10 cellular contexts compared by ENCODE assay signal in the genomic region with DNA sequence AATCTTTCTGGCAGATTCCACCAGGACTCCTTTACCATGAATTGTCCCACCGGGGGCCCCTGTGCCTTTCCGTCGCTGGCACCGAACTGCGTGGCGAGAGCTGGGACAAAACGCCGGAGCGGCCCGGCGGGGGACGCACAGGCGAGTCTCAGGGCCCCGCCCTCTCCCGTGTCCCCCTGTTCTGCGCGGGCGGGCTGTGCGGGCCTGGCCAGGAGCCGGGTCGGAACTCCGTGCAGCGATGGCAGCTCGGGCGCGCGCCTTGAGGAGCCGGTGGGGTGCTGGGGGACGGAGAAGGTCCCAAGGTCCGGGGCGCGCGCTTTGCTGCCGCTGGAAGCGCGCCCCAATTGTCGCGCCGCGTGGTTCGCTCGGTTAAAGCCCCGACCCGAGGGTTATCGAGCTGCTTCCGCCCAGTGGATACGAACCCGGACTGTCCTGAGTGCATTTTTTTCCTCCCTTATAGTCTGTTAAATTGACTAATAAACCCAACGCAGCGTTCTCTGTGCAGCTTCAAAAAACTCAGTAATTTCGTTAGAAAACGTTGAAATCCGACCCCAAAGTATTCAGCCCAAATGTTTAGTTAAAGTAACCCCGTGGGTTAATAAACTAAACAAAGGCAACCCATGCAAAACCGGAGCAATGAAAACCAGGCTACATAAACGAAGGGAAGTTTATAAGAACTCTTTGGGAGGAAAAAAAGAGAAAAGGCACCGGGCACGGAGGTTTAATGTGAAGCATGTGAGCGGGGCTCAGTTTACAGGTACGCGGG.
A peak's percentile ranks its signal among the peaks of the same experiment; 100 is the strongest.
DNase-seq lines count a peak whose midpoint lies in the region; ATAC-seq, FAIRE-seq and TF ChIP-seq lines count a peak whose summit lies in the region.
"Had no signal": no experiment of that assay in that cellular context is flagged by ENCODE, and none has a peak within 500 bp of the region (broad histone marks: within the 10 kb centered on the region; RNA-seq: fewer than 3 reads in every experiment).

No MANE protein-coding gene starts in this region.

- H3K9me3 ChIP-seq in neuronal stem cell (replicated peaks in 1 of 2; ENCODE audit: control insufficient read depth in 2 of 2, insufficient read depth in 1 of 2, low read depth in 1 of 2, low read length in 2 of 2): peaks cover 0 to 2% of the 10 kb centered on the region in 2 donors
- H3K9me3 ChIP-seq in HepG2 (ENCODE audit: low read length): no peaks in the 10 kb centered on the region

- 0 out of 2 replicates have a peak overlapping the region, but pooled peaks have one; percentile 6 for H3K4me3 ChIP-seq in HFF-Myc (replicated peaks; ENCODE audit: low read depth, low read length)
- H3K4me3 ChIP-seq in neuronal stem cell (ENCODE audit: low read length in 2 of 2): no peak overlapping the region
- no peak overlapping the region for H3K4me3 ChIP-seq in HepG2 (replicated peaks in 1 of 3; ENCODE audit: insufficient read depth in 1 of 3, low read depth in 2 of 3, low read length in 3 of 3)

- no peak overlapping the region for H4K8ac ChIP-seq in neuronal stem cell (ENCODE audit: low read depth, low read length)

- H3K27ac Mint-ChIP-seq in endothelial cell (ENCODE audit: unreplicated experiment): no peak overlapping the region

- peak overlapping the region; percentile 15 for H3K14ac ChIP-seq in neuronal stem cell (ENCODE audit: low read length)

- no peak overlapping the region for H2BK12ac ChIP-seq in neuronal stem cell (ENCODE audit: low read length)

- no peaks in the 10 kb centered on the region for H3K79me1 ChIP-seq in neuronal stem cell (ENCODE audit: low read depth, low read length)

- H2BK15ac ChIP-seq in neuronal stem cell (ENCODE audit: low read length): no peak overlapping the region

- TF ChIP-seq POLR2A in HepG2 (IDR thresholded peaks at IDR 0.05; ENCODE audit: insufficient read depth in 1 of 2, low read depth in 2 of 2, low read length in 2 of 2): no peak

- FAIRE-seq in HepG2 (lab: Jason Lieb, UNC): no peak

- no peak overlapping the region for H3K9ac ChIP-seq in neuronal stem cell (ENCODE audit: low read depth, low read length, poor library complexity)
- no peak overlapping the region for H3K9ac ChIP-seq in HepG2 (ENCODE audit: insufficient read depth, low read depth, low read length)

- H2AK5ac ChIP-seq in neuronal stem cell (ENCODE audit: low read depth, low read length): peak overlapping the region; percentile 41

- peak overlapping the region; percentile 54 for H3K4me3 Mint-ChIP-seq in endothelial cell (ENCODE audit: unreplicated experiment)

- H3K27ac ChIP-seq in neuronal stem cell (replicated peaks; ENCODE audit: low read length): no peak overlapping the region
- no peak overlapping the region for H3K27ac ChIP-seq in caudate nucleus (ENCODE audit: low read depth, low read length)
- H3K27ac ChIP-seq in HepG2 (ENCODE audit: extremely low read length, insufficient read depth, low read length): no peak overlapping the region

- DNase-seq in AG09319 (ENCODE audit: extremely low read depth, low read depth) (peak; percentile 72), HFF-Myc (ENCODE audit: extremely low read depth, low read depth) (no peak), endothelial cell (ENCODE audit: low spot score) (no peak), neuronal stem cell (ENCODE audit: low spot score) (peak; percentile 12), caudate nucleus (lab: John Stamatoyannopoulos, UW) (no peak), HepG2 (ENCODE audit: low spot score) (no peak)
- DNase-seq in NK-92 treated with Interleukin-12 subunit alpha and Interleukin-12 subunit beta, amount 100 ng/mL, for 24 hours (lab: John Stamatoyannopoulos, UW): no peak
- DNase-seq: effector CD4-positive, alpha-beta T cell; NCI-H748 treated with DMSO at 0.1 percent for 48 hours had no signal

- H3K4ac ChIP-seq in neuronal stem cell (ENCODE audit: low read length): no peak overlapping the region

- peaks cover 43 to 96% (median 84%) of the 10 kb centered on the region in 3 experiments for H3K27me3 ChIP-seq in neuronal stem cell (ENCODE audit: control insufficient read depth in 3 of 3, insufficient read depth in 3 of 3, low read depth in 1 of 3, low read length in 3 of 3)
- H3K27me3 ChIP-seq in HepG2 (ENCODE audit: control insufficient read depth in 1 of 2, insufficient read depth in 2 of 2, low read length in 2 of 2): peaks cover 9 to 87% of the 10 kb centered on the region in 2 experiments

- H3K36me3 ChIP-seq in neuronal stem cell (replicated peaks in 1 of 2; ENCODE audit: control insufficient read depth in 2 of 2, insufficient read depth in 2 of 2, low read length in 2 of 2): no peaks in the 10 kb centered on the region
- H3K36me3 ChIP-seq in HepG2 (replicated peaks in 1 of 2; ENCODE audit: control insufficient read depth in 1 of 2, insufficient read depth in 2 of 2, low read length in 2 of 2): no peaks in the 10 kb centered on the region

- no peak for TF ChIP-seq RAD21 in HepG2 (CRISPR knock-in tag; IDR thresholded peaks at IDR 0.05)

- peak overlapping the region; percentile 86 for H2AFZ ChIP-seq in neuronal stem cell (ENCODE audit: low read length)
- H2AFZ ChIP-seq in HepG2 (ENCODE audit: low read length): no peak overlapping the region

- intact Hi-C loops in HepG2 (cut with micrococcal nuclease; ENCODE audit: unreplicated experiment): no loop called here

- WGBS in neuronal stem cell (ENCODE audit: extremely low coverage in 2 of 2, insufficient read length in 2 of 2, insufficient replicate concordance in 1 of 2), 2 donors: no CpG with 5 or more reads among the region's 61 CpGs
- 47% methylated on average over 43 of the region's 61 CpGs for WGBS in HepG2 (ENCODE audit: low lambda C conversion rate)

- H3K9me3 Mint-ChIP-seq in endothelial cell (ENCODE audit: unreplicated experiment): no peaks in the 10 kb centered on the region

- TF ChIP-seq CTCF in AG09319 (IDR thresholded peaks at IDR 0.05; ENCODE audit: low read depth, low read length) (no peak), HFF-Myc (IDR thresholded peaks at IDR 0.05; ENCODE audit: low read depth, low read length, missing control alignments) (no peak), endothelial cell (IDR thresholded peaks at IDR 0.05; ENCODE audit: unreplicated experiment) (no peak), HepG2 (CRISPR knock-in tag; IDR thresholded peaks at IDR 0.05) (no peak)

- no peaks in the 10 kb centered on the region for H3K79me2 ChIP-seq in HepG2 (ENCODE audit: insufficient read depth, low read length)

- H2BK120ac ChIP-seq in neuronal stem cell (ENCODE audit: low read depth, low read length): no peak overlapping the region

- H3K18ac ChIP-seq in neuronal stem cell (ENCODE audit: low read length): peak overlapping the region; percentile 82

- BruUV-seq in HepG2 (replicated peaks; lab: Mats Ljungman, UMichigan): no TSS peak

- no peaks in the 10 kb centered on the region for H4K20me1 ChIP-seq in HepG2 (ENCODE audit: insufficient read depth, low read length)

- ATAC-seq in HepG2 (no peak), GM19023 (IDR thresholded peaks at IDR 0.05; ENCODE audit: unreplicated experiment) (no peak)

- no peak for TF ChIP-seq EP300 in HepG2 (IDR thresholded peaks at IDR 0.05; ENCODE audit: low read depth in 2 of 2, low read length in 2 of 2)
- TF ChIP-seq EP300 in HepG2 (CRISPR knock-in tag; IDR thresholded peaks at IDR 0.05; ENCODE audit: borderline replicate concordance): no peak

- peaks cover 0 to under 1% of the 10 kb centered on the region in 2 donors for H3K4me1 ChIP-seq in neuronal stem cell (ENCODE audit: control insufficient read depth in 2 of 2, insufficient read depth in 1 of 2, low read depth in 1 of 2, low read length in 2 of 2)
- H3K4me1 ChIP-seq in HepG2 (ENCODE audit: insufficient read depth, low read length): no peaks in the 10 kb centered on the region

- H3K4me1 Mint-ChIP-seq in endothelial cell (ENCODE audit: unreplicated experiment): peaks cover 16% of the 10 kb centered on the region

- H3K4me2 ChIP-seq in neuronal stem cell (ENCODE audit: insufficient read depth, low read length, poor library complexity, severe bottlenecking): no peak overlapping the region
- no peak overlapping the region for H3K4me2 ChIP-seq in HepG2 (ENCODE audit: low read depth, low read length)

- H3K36me3 Mint-ChIP-seq in endothelial cell (ENCODE audit: low read depth, unreplicated experiment): peaks cover 4% of the 10 kb centered on the region

- POLR2A ChIA-PET in HepG2 (lab: Yijun Ruan, JAX): no interaction called here

- H3K23ac ChIP-seq in neuronal stem cell (ENCODE audit: low read depth, low read length, poor library complexity): peak overlapping the region; percentile 20

- no peak overlapping the region for H4K91ac ChIP-seq in neuronal stem cell (ENCODE audit: low read depth, low read length, poor library complexity)

- H3K27me3 Mint-ChIP-seq in endothelial cell (ENCODE audit: unreplicated experiment): peaks cover 51% of the 10 kb centered on the region

- in situ Hi-C loops in HepG2 (cut with HindIII; ENCODE audit: extremely low pct_ligation_motif_present, low pct_unique_long_range_greater_than_20kb): no loop called here

- no peak overlapping the region for H2BK5ac ChIP-seq in neuronal stem cell (ENCODE audit: low read length)

- CTCF ChIA-PET in HepG2 (lab: Yijun Ruan, JAX; ENCODE audit: low intra/inter-chr PET ratio, low total read pairs): no interaction called here

TF ChIP-seq in HepG2, 621 proteins besides CTCF, POLR2A, EP300 and RAD21:
- TF ChIP-seq ZFX (CRISPR knock-in tag; IDR thresholded peaks at IDR 0.05; ENCODE audit: low read depth): no peak
- no peak for TF ChIP-seq PPARG (CRISPR knock-in tag; conservative IDR thresholded peaks at IDR 0.05)
- no peak for TF ChIP-seq ATF1 (CRISPR knock-in tag; IDR thresholded peaks at IDR 0.05)

Comparison
In these comparisons a context has a peak if more than half of its experiments do, and no peak if none do; other contexts are left out.
1. DNase-seq: peak in AG09319 (single experiment) and neuronal stem cell (single experiment); none in HFF-Myc (single experiment), endothelial cell (single experiment), caudate nucleus (0 of 61), NK-92 treated with Interleukin-12 subunit alpha and Interleukin-12 subunit beta, amount 100 ng/mL, for 24 hours (single experiment) and HepG2 (single experiment).